ENCODE assay signal across 9 cellular contexts in genomic region chr1:226034482-226034881, GRCh38. TPM values are rescaled to one million over a fixed set of nuclear protein-coding genes. Genes with fewer than 3 reads are reported as not detected.
DNase-seq lines count a peak whose midpoint lies in the region; ATAC-seq and TF ChIP-seq lines count a peak whose summit lies in the region.
"Had no signal": no experiment of that assay in that cellular context is flagged by ENCODE, and none has a peak within 500 bp of the region (broad histone marks: within the 10 kb centered on the region; RNA-seq: fewer than 3 reads in every experiment).

No MANE protein-coding gene starts in this region.

- no peaks in the 10 kb centered on the region for H3K9me3 Mint-ChIP-seq in brain
- H3K9me3 Mint-ChIP-seq in endodermal cell, result no peaks in the 10 kb centered on the region
- H3K9me3 Mint-ChIP-seq in activated T-helper 2 cell treated with anti-CD3 and anti-CD28 coated beads, Interferon-gamma antibody, Interleukin-2, Interleukin-4, amounts not matched to agents 10 μg/mL and 5 μg/mL and 100 μg/mL, durations not matched to agents 14 hours and 24 hours and 36 hours, result no peaks in the 10 kb centered on the region
- no peaks in the 10 kb centered on the region for H3K9me3 Mint-ChIP-seq in WTC11

- TF ChIP-seq CTCF in brain (conservative IDR thresholded peaks at IDR 0.05) (no peak), endodermal cell (conservative IDR thresholded peaks at IDR 0.05) (no peak), WTC11 (IDR thresholded peaks at IDR 0.05) (no peak)

- H3K4me1 Mint-ChIP-seq in brain (no peaks in the 10 kb centered on the region), endodermal cell (no peaks in the 10 kb centered on the region), WTC11 (no peaks in the 10 kb centered on the region)
- H3K4me1 Mint-ChIP-seq in activated T-helper 2 cell treated with anti-CD3 and anti-CD28 coated beads, Interferon-gamma antibody, Interleukin-2, Interleukin-4, amounts not matched to agents 10 μg/mL and 5 μg/mL and 100 μg/mL, durations not matched to agents 14 hours and 24 hours and 36 hours (ENCODE audit: low read depth), result no peaks in the 10 kb centered on the region

- DNase-seq in KG1 (lab: John Stamatoyannopoulos, UW), result peak; percentile 37
- DNase-seq in hippocampal formation (lab: John Stamatoyannopoulos, UW), result peak; percentile 59 to 64
- DNase-seq in endodermal cell, result no peak
- DNase-seq in activated T-helper 2 cell treated with anti-CD3 and anti-CD28 coated beads, Interferon-gamma antibody, Interleukin-2, Interleukin-4, amounts not matched to agents 10 μg/mL and 5 μg/mL and 100 μg/mL, durations not matched to agents 14 hours and 24 hours and 36 hours (ENCODE audit: low spot score), result no peak
- no peak for DNase-seq in WTC11 (ENCODE audit: low spot score)
- DNase-seq: activated CD8-positive, alpha-beta T cell treated with anti-CD3 and anti-CD28 coated beads, Interleukin-2, amount 10 ng/mL, durations not matched to agents 7 days and 5 days had no signal

- ATAC-seq in HG03457 (IDR thresholded peaks at IDR 0.05; ENCODE audit: unreplicated experiment), result no peak
- no peak for ATAC-seq in WTC11
- ATAC-seq: activated CD8-positive, alpha-beta T cell treated with anti-CD3 and anti-CD28 coated beads, Interleukin-2, amount 10 ng/mL, durations not matched to agents 7 days and 5 days had no signal

- 91 to 93% methylated on average over 5 to 6 of the region's 6 CpGs for WGBS in endodermal cell (ENCODE audit: insufficient coverage in 1 of 2, insufficient read length in 1 of 2), 2 experiments

- H3K36me3 Mint-ChIP-seq in brain (no peaks in the 10 kb centered on the region), endodermal cell (ENCODE audit: low read depth) (no peaks in the 10 kb centered on the region), WTC11 (no peaks in the 10 kb centered on the region)
- H3K36me3 Mint-ChIP-seq in activated T-helper 2 cell treated with anti-CD3 and anti-CD28 coated beads, Interferon-gamma antibody, Interleukin-2, Interleukin-4, amounts not matched to agents 10 μg/mL and 5 μg/mL and 100 μg/mL, durations not matched to agents 14 hours and 24 hours and 36 hours (ENCODE audit: low read depth), result no peaks in the 10 kb centered on the region

- H3K27ac Mint-ChIP-seq in brain (peak overlapping the region in 3 of 5 experiments; percentile 62 to 92 (median 86)), endodermal cell (no peak overlapping the region), WTC11 (no peak overlapping the region)
- H3K27ac Mint-ChIP-seq in activated T-helper 2 cell treated with anti-CD3 and anti-CD28 coated beads, Interferon-gamma antibody, Interleukin-2, Interleukin-4, amounts not matched to agents 10 μg/mL and 5 μg/mL and 100 μg/mL, durations not matched to agents 14 hours and 24 hours and 36 hours, result no peak overlapping the region
- H3K27ac Mint-ChIP-seq: activated CD8-positive, alpha-beta T cell treated with anti-CD3 and anti-CD28 coated beads, Interleukin-2, amount 10 ng/mL, durations not matched to agents 7 days and 5 days had no signal

- no peak overlapping the region for H3K4me3 Mint-ChIP-seq in brain
- H3K4me3 Mint-ChIP-seq in endodermal cell, result no peak overlapping the region
- no peak overlapping the region for H3K4me3 Mint-ChIP-seq in activated T-helper 2 cell treated with anti-CD3 and anti-CD28 coated beads, Interferon-gamma antibody, Interleukin-2, Interleukin-4, amounts not matched to agents 10 μg/mL and 5 μg/mL and 100 μg/mL, durations not matched to agents 14 hours and 24 hours and 36 hours (ENCODE audit: low read depth)
- no peak overlapping the region for H3K4me3 Mint-ChIP-seq in WTC11
- H3K4me3 Mint-ChIP-seq: activated CD8-positive, alpha-beta T cell treated with anti-CD3 and anti-CD28 coated beads, Interleukin-2, amount 10 ng/mL, durations not matched to agents 7 days and 5 days had no signal

- H3K4me1 ChIP-seq in stomach smooth muscle (ENCODE audit: control insufficient read depth, insufficient read depth, low read length) (no peaks in the 10 kb centered on the region), endodermal cell (ENCODE audit: control insufficient read depth, insufficient read depth, low read length) (no peaks in the 10 kb centered on the region)

- intact Hi-C loops in activated T-helper 2 cell treated with anti-CD3 and anti-CD28 coated beads, Interferon-gamma antibody, Interleukin-2, Interleukin-4, amounts not matched to agents 10 μg/mL and 5 μg/mL and 100 μg/mL, durations not matched to agents 14 hours and 24 hours and 36 hours (cut with micrococcal nuclease), result no loop called here

- H3K27ac ChIP-seq in stomach smooth muscle (ENCODE audit: low read length) (peak overlapping the region; percentile 53), endodermal cell (ENCODE audit: low read depth, low read length) (no peak overlapping the region)

- H3K9ac ChIP-seq in stomach smooth muscle (ENCODE audit: low read length in 2 of 2) (peak overlapping the region in 1 of 2 donors; percentile 58), endodermal cell (ENCODE audit: extremely low read depth, low read length, poor library complexity, severe bottlenecking) (no peak overlapping the region)

- no peaks in the 10 kb centered on the region for H3K27me3 ChIP-seq in stomach smooth muscle (ENCODE audit: control insufficient read depth in 1 of 2, insufficient read depth in 2 of 2, low read length in 2 of 2)
- H3K27me3 ChIP-seq in endodermal cell (ENCODE audit: control insufficient read depth, insufficient read depth, low read length, poor library complexity, severe bottlenecking), result no peaks in the 10 kb centered on the region

- CTCF ChIA-PET in WTC11 (lab: Charles Lee), result interaction anchor here (0.8 kb wide), 1 partner anchor 30 kb away, joined by 3 read pairs; no protein-coding TSS in a partner anchor

- peaks cover 6% of the 10 kb centered on the region for H3K27me3 Mint-ChIP-seq in brain
- H3K27me3 Mint-ChIP-seq in endodermal cell (ENCODE audit: insufficient read depth), result no peaks in the 10 kb centered on the region
- H3K27me3 Mint-ChIP-seq in activated T-helper 2 cell treated with anti-CD3 and anti-CD28 coated beads, Interferon-gamma antibody, Interleukin-2, Interleukin-4, amounts not matched to agents 10 μg/mL and 5 μg/mL and 100 μg/mL, durations not matched to agents 14 hours and 24 hours and 36 hours (ENCODE audit: low read depth), result peaks cover 1% of the 10 kb centered on the region
- no peaks in the 10 kb centered on the region for H3K27me3 Mint-ChIP-seq in WTC11 (ENCODE audit: low read depth)

- H3K36me3 ChIP-seq in stomach smooth muscle (ENCODE audit: control insufficient read depth in 2 of 2, insufficient read depth in 2 of 2, low read length in 2 of 2) (no peaks in the 10 kb centered on the region), endodermal cell (ENCODE audit: control insufficient read depth, insufficient read depth, low read length) (no peaks in the 10 kb centered on the region)

- POLR2A ChIA-PET in WTC11 (lab: Charles Lee), result no interaction called here

- H3K4me3 ChIP-seq in stomach smooth muscle (ENCODE audit: low read length in 2 of 2) (no peak overlapping the region), endodermal cell (ENCODE audit: low read length) (no peak overlapping the region)

- H3K9me3 ChIP-seq in stomach smooth muscle (ENCODE audit: control insufficient read depth in 2 of 2, low read length in 2 of 2), result no peaks in the 10 kb centered on the region
- H3K9me3 ChIP-seq in endodermal cell (ENCODE audit: control insufficient read depth, low read length), result no peaks in the 10 kb centered on the region

TF ChIP-seq in WTC11, 78 proteins besides CTCF, POLR2A, EP300 and RAD21 (continues in another document):
- TF ChIP-seq NR1H2 (CRISPR knock-in tag; IDR thresholded peaks at IDR 0.05) (no peak), FOXP1 (CRISPR knock-in tag; IDR thresholded peaks at IDR 0.05; ENCODE audit: borderline replicate concordance) (no peak), ZNF423 (CRISPR knock-in tag; IDR thresholded peaks at IDR 0.05) (no peak), NFYB (CRISPR knock-in tag; conservative IDR thresholded peaks at IDR 0.05; ENCODE audit: low read depth) (no peak), MLX (CRISPR knock-in tag; IDR thresholded peaks at IDR 0.05) (no peak), MAX (CRISPR knock-in tag; IDR thresholded peaks at IDR 0.05) (no peak), OVOL2 (CRISPR knock-in tag; IDR thresholded peaks at IDR 0.05; ENCODE audit: borderline replicate concordance) (no peak), NFATC4 (CRISPR knock-in tag; IDR thresholded peaks at IDR 0.05) (no peak), PRRX2 (CRISPR knock-in tag; IDR thresholded peaks at IDR 0.05) (no peak), ZNF232 (CRISPR knock-in tag; IDR thresholded peaks at IDR 0.05) (no peak), SMAD3 (CRISPR knock-in tag; IDR thresholded peaks at IDR 0.05; ENCODE audit: borderline replicate concordance) (no peak), CBFB (CRISPR knock-in tag; IDR thresholded peaks at IDR 0.05; ENCODE audit: low read depth) (no peak), SOX15 (CRISPR knock-in tag; IDR thresholded peaks at IDR 0.05) (no peak), ZNF138 (CRISPR knock-in tag; conservative IDR thresholded peaks at IDR 0.05) (no peak), TP53 (CRISPR knock-in tag; IDR thresholded peaks at IDR 0.05) (no peak)

RNA-seq across cellular contexts. Expression of gene H3-3A, which starts 28.0 kb away (rescaled TPM):
- 1,542 TPM for polyA plus RNA-seq in brain (ENCODE audit: insufficient read depth, low read depth, low replicate concordance)
- total RNA-seq in endodermal cell (100 to 1,000 TPM; 733 to 829 TPM), WTC11 (2021) (894 to 987 TPM (median 963 TPM) in 3 replicates)
- 1,298 TPM for polyA plus RNA-seq in endodermal cell (2013, experiment 1 of 2)
- polyA plus RNA-seq in endodermal cell (2013, experiment 2 of 2), result 1,242 TPM
- total RNA-seq in activated T-helper 2 cell treated with anti-CD3 and anti-CD28 coated beads, Interferon-gamma antibody, Interleukin-2, Interleukin-4, amounts not matched to agents 10 μg/mL and 5 μg/mL and 100 μg/mL, durations not matched to agents 14 hours and 24 hours and 36 hours, result 437 and 443 TPM in 2 replicates

RNA-seq across cellular contexts. Expression of gene SDE2, which starts 35.3 kb away (rescaled TPM):
- polyA plus RNA-seq in brain (ENCODE audit: insufficient read depth, low read depth, low replicate concordance), result 8.5 TPM
- total RNA-seq in endodermal cell (10 to 100 TPM; 19.0 to 21.6 TPM), WTC11 (2021) (13.5 to 17.2 TPM (median 14.6 TPM) in 3 replicates)
- polyA plus RNA-seq in endodermal cell (2013, experiment 1 of 2), result 13.3 TPM
- polyA plus RNA-seq in endodermal cell (2013, experiment 2 of 2), result 12.3 TPM
- 22.0 and 22.3 TPM in 2 replicates for total RNA-seq in activated T-helper 2 cell treated with anti-CD3 and anti-CD28 coated beads, Interferon-gamma antibody, Interleukin-2, Interleukin-4, amounts not matched to agents 10 μg/mL and 5 μg/mL and 100 μg/mL, durations not matched to agents 14 hours and 24 hours and 36 hours

Comparison
In these comparisons a context has a peak if more than half of its experiments do, and no peak if none do; other contexts are left out.
1. DNase-seq: peak in KG1 (single experiment) and hippocampal formation (2 of 2); none in endodermal cell (single experiment), activated T-helper 2 cell treated with anti-CD3 and anti-CD28 coated beads, Interferon-gamma antibody, Interleukin-2, Interleukin-4, amounts not matched to agents 10 μg/mL and 5 μg/mL and 100 μg/mL, durations not matched to agents 14 hours and 24 hours and 36 hours (single experiment) and WTC11 (single experiment).
2. H3K27ac Mint-ChIP-seq: peak in brain (3 of 5); none in endodermal cell (single experiment), activated T-helper 2 cell treated with anti-CD3 and anti-CD28 coated beads, Interferon-gamma antibody, Interleukin-2, Interleukin-4, amounts not matched to agents 10 μg/mL and 5 μg/mL and 100 μg/mL, durations not matched to agents 14 hours and 24 hours and 36 hours (single experiment) and WTC11 (single experiment).